Comparison of ENCODE assay signal across 1 cellular context in genomic region chr7:26328498-26329390, GRCh38.
TF ChIP-seq lines count a peak whose summit lies in the region.

No MANE protein-coding gene starts in this region.

TF ChIP-seq in HepG2, 621 proteins besides CTCF, POLR2A, EP300 and RAD21 (continued from another document):
- TF ChIP-seq ZNF567 (CRISPR knock-in tag; IDR thresholded peaks at IDR 0.05; ENCODE audit: borderline replicate concordance) (no peak), HHEX (CRISPR knock-in tag; IDR thresholded peaks at IDR 0.05) (no peak), ZNF891 (CRISPR knock-in tag; IDR thresholded peaks at IDR 0.05) (no peak), IKZF5 (CRISPR knock-in tag; IDR thresholded peaks at IDR 0.05) (no peak), HMGA1 (CRISPR knock-in tag; conservative IDR thresholded peaks at IDR 0.05) (no peak), HNF1B (CRISPR knock-in tag; IDR thresholded peaks at IDR 0.05) (no peak), FOXO4 (CRISPR knock-in tag; conservative IDR thresholded peaks at IDR 0.05) (no peak), ZNF207 (IDR thresholded peaks at IDR 0.05; ENCODE audit: borderline replicate concordance) (no peak), EED (CRISPR knock-in tag; IDR thresholded peaks at IDR 0.05) (no peak), ZNF382 (CRISPR knock-in tag; IDR thresholded peaks at IDR 0.05; ENCODE audit: borderline replicate concordance) (no peak), NFKBIZ (CRISPR knock-in tag; IDR thresholded peaks at IDR 0.05) (no peak)
